In genomic region chr22:38201718-38202436, GRCh38 we compare ENCODE assay signal across 8 cellular contexts.
A peak's percentile ranks its signal among the peaks of the same experiment; 100 is the strongest.
DNase-seq lines count a peak whose midpoint lies in the region; ATAC-seq lines count a peak whose summit lies in the region.

Gene MAFF, plus strand, starts transcription at chr22:38201994. Its CDS starts 11,860 bp downstream, at chr22:38213854.

- ATAC-seq in GM18873 (IDR thresholded peaks at IDR 0.05; ENCODE audit: low FRiP score, unreplicated experiment) (peak; percentile 40), HG03342 (IDR thresholded peaks at IDR 0.05; ENCODE audit: unreplicated experiment) (peak; percentile 51)

- DNase-seq in AG08395 (ENCODE audit: low spot score) (peak; percentile 96), NCI-H526 (lab: John Stamatoyannopoulos, UW) (peak; percentile 46 to 87), cortex of kidney (lab: John Stamatoyannopoulos, UW) (peak; percentile 46), left kidney (ENCODE audit: low read depth, low spot score) (peak; percentile 97)
- peak; percentile 82 for DNase-seq in activated CD4-positive, alpha-beta T cell treated with anti-CD3 and anti-CD28 coated beads, Interleukin-2, amount 50 U/mL, for 1 hour
- DNase-seq in stimulated activated CD4-positive, alpha-beta T cell treated with anti-CD3 and anti-CD28 coated beads, Interleukin-1b, Interleukin-23, amount 100 ng/mL, for 4 hours (ENCODE audit: low read depth in 2 of 2): peak; percentile 80 to 86

Comparison
In these comparisons a context has a peak if more than half of its experiments do, and no peak if none do; other contexts are left out.
1. Peak in every context shown above with its lines: DNase-seq and ATAC-seq.
2. DNase-seq: peak in every context shown above with its lines; median percentile 97 in left kidney; 96 in AG08395; 83 in stimulated activated CD4-positive, alpha-beta T cell treated with anti-CD3 and anti-CD28 coated beads, Interleukin-1b, Interleukin-23, amount 100 ng/mL, for 4 hours; 82 in activated CD4-positive, alpha-beta T cell treated with anti-CD3 and anti-CD28 coated beads, Interleukin-2, amount 50 U/mL, for 1 hour; 66 in NCI-H526; 46 in cortex of kidney.